Comparison of ENCODE assay signal across 9 cellular contexts in the genomic region with DNA sequence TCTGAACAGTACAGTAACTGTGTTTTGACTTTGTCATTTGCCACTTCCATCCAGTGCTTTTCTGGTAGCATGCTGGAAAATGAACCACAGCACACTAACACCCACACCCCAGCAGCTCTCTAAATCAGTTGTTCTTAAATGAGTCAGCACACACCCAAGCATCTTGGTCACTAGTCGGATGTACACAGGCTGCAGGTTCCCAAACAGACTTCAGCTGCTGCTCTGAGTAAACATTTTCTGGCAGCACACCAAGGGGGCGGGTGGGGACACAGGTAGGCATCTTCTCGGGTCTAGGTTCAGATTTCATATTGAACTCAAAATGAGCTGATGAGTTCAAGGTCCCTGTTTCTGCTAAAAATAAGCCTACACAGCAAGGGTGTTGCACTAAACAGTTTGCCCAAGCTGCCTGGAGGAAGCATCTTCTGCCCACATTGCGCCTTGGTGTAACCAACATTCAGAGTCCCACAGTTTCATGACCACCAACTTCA. TPM values are rescaled to one million over a fixed set of nuclear protein-coding genes. Genes with fewer than 3 reads are reported as not detected.
DNase-seq lines count a peak whose midpoint lies in the region; ATAC-seq, FAIRE-seq and TF ChIP-seq lines count a peak whose summit lies in the region.
"Had no signal": no experiment of that assay in that cellular context is flagged by ENCODE, and none has a peak within 500 bp of the region (broad histone marks: within the 10 kb centered on the region; RNA-seq: fewer than 3 reads in every experiment).

No MANE protein-coding gene starts in this region.

- no peaks in the 10 kb centered on the region for H3K4me1 ChIP-seq in astrocyte (ENCODE audit: insufficient read depth, low read length)

- no peak overlapping the region for H3K4me3 Mint-ChIP-seq in astrocyte (ENCODE audit: unreplicated experiment)

- in situ Hi-C loops in brain microvascular endothelial cell (cut with HindIII; ENCODE audit: low pct_ligation_motif_present, low sequenced_read_pairs), result no loop called here

- H3K36me3 ChIP-seq in astrocyte (ENCODE audit: insufficient read depth, low read length) (no peaks in the 10 kb centered on the region), brain microvascular endothelial cell (replicated peaks) (no peaks in the 10 kb centered on the region)

- TF ChIP-seq CTCF in astrocyte (IDR thresholded peaks at IDR 0.05; ENCODE audit: insufficient read depth, low read depth, low read length), result no peak
- TF ChIP-seq CTCF in brain microvascular endothelial cell (IDR thresholded peaks at IDR 0.05; ENCODE audit: low read depth, low read length, missing control alignments), result no peak

- no peak overlapping the region for H3K4me2 ChIP-seq in astrocyte (ENCODE audit: low read length)

- no peaks in the 10 kb centered on the region for H3K36me3 Mint-ChIP-seq in astrocyte (ENCODE audit: low read depth, unreplicated experiment)

- H3K9me3 Mint-ChIP-seq in astrocyte (ENCODE audit: unreplicated experiment), result no peaks in the 10 kb centered on the region

- no peak overlapping the region for H3K27ac Mint-ChIP-seq in astrocyte (ENCODE audit: unreplicated experiment)

- peaks cover 1% of the 10 kb centered on the region for H3K27me3 Mint-ChIP-seq in astrocyte (ENCODE audit: low read depth, unreplicated experiment)

- no peaks in the 10 kb centered on the region for H4K20me1 ChIP-seq in astrocyte (ENCODE audit: insufficient read depth, low read length)

- no peak overlapping the region for H3K9ac ChIP-seq in astrocyte (ENCODE audit: low read length)

- no peak overlapping the region for H2AFZ ChIP-seq in astrocyte (ENCODE audit: low read depth, low read length)

- no peaks in the 10 kb centered on the region for H3K79me2 ChIP-seq in astrocyte (ENCODE audit: insufficient read depth, low read length)

- H3K27me3 ChIP-seq in astrocyte (ENCODE audit: insufficient read depth, low read length) (peaks cover 17% of the 10 kb centered on the region), brain microvascular endothelial cell (replicated peaks) (peaks cover 5% of the 10 kb centered on the region)

- H3K9me3 ChIP-seq in astrocyte (ENCODE audit: insufficient read depth, low read depth, low read length), result no peaks in the 10 kb centered on the region

- no peak for FAIRE-seq in astrocyte (lab: Jason Lieb, UNC)

- DNase-seq in NCI-H748 treated with DMSO at 0.1 percent for 48 hours (lab: John Stamatoyannopoulos, UW), result peak; percentile 70
- peak; percentile 2 for DNase-seq in astrocyte (ENCODE audit: low read depth)
- DNase-seq in GM03348 (ENCODE audit: low spot score), result no peak
- no peak for DNase-seq in brain microvascular endothelial cell
- DNase-seq in medulla oblongata (ENCODE audit: extremely low spot score), result no peak
- no peak for DNase-seq in retina

- peak; percentile 91 for ATAC-seq in GM18868 (IDR thresholded peaks at IDR 0.05; ENCODE audit: unreplicated experiment)
- ATAC-seq in HG02678 (IDR thresholded peaks at IDR 0.05; ENCODE audit: unreplicated experiment), result peak; percentile 92

- H3K4me3 ChIP-seq in astrocyte (ENCODE audit: insufficient read depth, low read depth, low read length) (no peak overlapping the region), brain microvascular endothelial cell (ENCODE audit: low read depth, low read length) (no peak overlapping the region)

- H3K4me1 Mint-ChIP-seq in astrocyte (ENCODE audit: low read depth, unreplicated experiment), result peaks cover 9% of the 10 kb centered on the region

- H3K27ac ChIP-seq in astrocyte (ENCODE audit: low read depth, low read length) (no peak overlapping the region), brain microvascular endothelial cell (no peak overlapping the region)

RNA-seq across cellular contexts. Expression of a gene that starts 39.8 kb away (rescaled TPM):
- not detected in 2 replicates for total RNA-seq in astrocyte
- total RNA-seq: epithelial cell of proximal tubule had no signal

Comparison
In these comparisons a context has a peak if more than half of its experiments do, and no peak if none do; other contexts are left out.
1. DNase-seq: peak in NCI-H748 treated with DMSO at 0.1 percent for 48 hours (single experiment) and astrocyte (single experiment); none in GM03348 (single experiment), brain microvascular endothelial cell (single experiment), medulla oblongata (single experiment) and retina (single experiment).